2 cellular contexts compared by ENCODE assay signal in the genomic region with DNA sequence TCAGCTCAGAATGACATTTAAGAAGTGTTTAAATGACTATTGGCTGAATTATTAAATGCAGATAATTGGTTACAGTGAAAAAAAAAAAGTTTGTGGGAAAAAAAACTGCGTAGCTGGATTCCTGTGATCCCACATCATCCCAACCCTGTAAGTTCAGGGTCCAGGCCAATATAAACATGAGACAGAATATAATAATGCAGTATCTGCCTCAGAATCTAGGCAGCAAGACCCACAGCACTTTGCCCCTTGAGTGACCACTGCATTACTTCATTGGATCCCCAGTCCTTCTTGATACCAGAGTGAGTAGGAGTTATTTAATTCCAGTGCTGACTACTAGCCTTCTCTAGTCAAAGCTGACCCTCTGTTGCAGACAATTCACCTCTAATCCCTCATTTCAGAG.
TF ChIP-seq lines count a peak whose summit lies in the region.

No MANE protein-coding gene starts in this region.

TF ChIP-seq in SK-N-SH, 30 proteins besides CTCF, POLR2A, EP300 and RAD21:
- 0 out of 2 replicates have a peak, but pooled peaks have one; percentile 17 for TF ChIP-seq NFIC (IDR thresholded peaks at IDR 0.05; ENCODE audit: borderline replicate concordance)
- no peak for TF ChIP-seq SIN3A (IDR thresholded peaks at IDR 0.05; ENCODE audit: borderline replicate concordance, low read depth, low read length)

TF ChIP-seq in endothelial cell of umbilical vein, 7 proteins besides CTCF, POLR2A, EP300 and RAD21:
- TF ChIP-seq MYC (IDR thresholded peaks at IDR 0.05; ENCODE audit: low read depth, low read length) (no peak), EZH2 (IDR thresholded peaks at IDR 0.05; ENCODE audit: borderline replicate concordance, low read depth, low read length, severe bottlenecking) (no peak), FOS (IDR thresholded peaks at IDR 0.05; ENCODE audit: borderline replicate concordance, insufficient read depth, low read length) (no peak), POLR2AphosphoS5 (IDR thresholded peaks at IDR 0.05; ENCODE audit: insufficient read depth, low read depth, low read length) (no peak), GATA2 (IDR thresholded peaks at IDR 0.05; ENCODE audit: insufficient read depth, insufficient read length, low read depth, low read length) (peak; percentile 21)
- TF ChIP-seq, protein P1, sequence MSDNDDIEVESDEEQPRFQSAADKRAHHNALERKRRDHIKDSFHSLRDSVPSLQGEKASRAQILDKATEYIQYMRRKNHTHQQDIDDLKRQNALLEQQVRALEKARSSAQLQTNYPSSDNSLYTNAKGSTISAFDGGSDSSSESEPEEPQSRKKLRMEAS (IDR thresholded peaks at IDR 0.05; ENCODE audit: insufficient read depth, insufficient read length): no peak
